ENCODE assay signal across 8 cellular contexts in genomic region chr17:39755550-39756375, GRCh38. TPM values are rescaled to one million over a fixed set of nuclear protein-coding genes. Genes with fewer than 3 reads are reported as not detected.
DNase-seq lines count a peak whose midpoint lies in the region; ATAC-seq and TF ChIP-seq lines count a peak whose summit lies in the region.

No MANE protein-coding gene starts in this region.

- 77% methylated on average over 17 of the region's 18 CpGs for WGBS in hepatocyte (ENCODE audit: low lambda C conversion rate, missing lambda C conversion rate)

- H3K9me3 Mint-ChIP-seq in CD4-positive, CD25-positive, alpha-beta regulatory T cell = no peaks in the 10 kb centered on the region
- H3K9me3 Mint-ChIP-seq in stimulated activated naive CD8-positive, alpha-beta T cell treated with anti-CD3 and anti-CD28 coated beads, Interleukin-15, Interleukin-2, amounts not matched to agents 100 ng/mL and 50 ng/mL, for 24 hours = no peaks in the 10 kb centered on the region

- H3K27ac ChIP-seq in CD4-positive, CD25-positive, alpha-beta regulatory T cell (ENCODE audit: insufficient read depth, low read length, poor library complexity, severe bottlenecking) = peak overlapping the region; percentile 97
- H3K27ac ChIP-seq in hepatocyte = peak overlapping the region; percentile 96

- peak overlapping the region; percentile 42 for H3K4me3 ChIP-seq in CD4-positive, CD25-positive, alpha-beta regulatory T cell (ENCODE audit: low read depth, low read length)
- H3K4me3 ChIP-seq in hepatocyte = no peak overlapping the region

- H3K79me2 ChIP-seq in hepatocyte = no peaks in the 10 kb centered on the region

- no peak for ATAC-seq in CD4-positive, CD25-positive, alpha-beta regulatory T cell (ENCODE audit: low read depth in 2 of 2)
- ATAC-seq in HG02588 (IDR thresholded peaks at IDR 0.05; ENCODE audit: unreplicated experiment) (peak; percentile 16), GM18861 (IDR thresholded peaks at IDR 0.05; ENCODE audit: unreplicated experiment) (no peak)

- peaks cover 5 to 65% (median 44%) of the 10 kb centered on the region in 4 donors for H3K4me1 Mint-ChIP-seq in CD4-positive, CD25-positive, alpha-beta regulatory T cell
- H3K4me1 Mint-ChIP-seq in stimulated activated naive CD8-positive, alpha-beta T cell treated with anti-CD3 and anti-CD28 coated beads, Interleukin-15, Interleukin-2, amounts not matched to agents 100 ng/mL and 50 ng/mL, for 24 hours (ENCODE audit: low read depth) = peaks cover 87% of the 10 kb centered on the region

- H3K4me3 Mint-ChIP-seq in CD4-positive, CD25-positive, alpha-beta regulatory T cell = peak overlapping the region; percentile 24 to 91 (median 80)
- peak overlapping the region; percentile 73 for H3K4me3 Mint-ChIP-seq in stimulated activated naive CD8-positive, alpha-beta T cell treated with anti-CD3 and anti-CD28 coated beads, Interleukin-15, Interleukin-2, amounts not matched to agents 100 ng/mL and 50 ng/mL, for 24 hours

- H3K4me2 ChIP-seq in hepatocyte = peak overlapping the region; percentile 90

- peaks cover under 1% of the 10 kb centered on the region for H3K36me3 ChIP-seq in CD4-positive, CD25-positive, alpha-beta regulatory T cell (ENCODE audit: control insufficient read depth, insufficient read depth, low read length)
- no peaks in the 10 kb centered on the region for H3K36me3 ChIP-seq in hepatocyte (replicated peaks; ENCODE audit: insufficient read depth, low read depth)

- H3K4me1 ChIP-seq in CD4-positive, CD25-positive, alpha-beta regulatory T cell (ENCODE audit: control insufficient read depth, insufficient read depth, low read length, poor library complexity, severe bottlenecking) = peaks cover 51% of the 10 kb centered on the region
- H3K4me1 ChIP-seq in hepatocyte (ENCODE audit: insufficient read depth) = peaks cover 6% of the 10 kb centered on the region

- H4K20me1 ChIP-seq in hepatocyte (ENCODE audit: insufficient read depth, poor library complexity, severe bottlenecking) = no peaks in the 10 kb centered on the region

- peak overlapping the region; percentile 93 for H2AFZ ChIP-seq in hepatocyte

- no peaks in the 10 kb centered on the region for H3K9me3 ChIP-seq in CD4-positive, CD25-positive, alpha-beta regulatory T cell (ENCODE audit: control insufficient read depth in 2 of 2, low read length in 2 of 2)
- no peaks in the 10 kb centered on the region for H3K9me3 ChIP-seq in hepatocyte (ENCODE audit: low read depth)

- DNase-seq in CD4-positive, CD25-positive, alpha-beta regulatory T cell = peak; percentile 26 to 54 (median 47)
- DNase-seq in activated CD8-positive, alpha-beta memory T cell treated with anti-CD3 and anti-CD28 coated beads, Interleukin-2, amount 50 U/mL, for 1 hour (ENCODE audit: extremely low read depth) = peak; percentile 43
- DNase-seq in hepatocyte (ENCODE audit: low spot score) = no peak
- no peak for DNase-seq in amygdala (lab: John Stamatoyannopoulos, UW)
- DNase-seq in NCI-H1694 (lab: John Stamatoyannopoulos, UW) = no peak

- H3K27ac Mint-ChIP-seq in CD4-positive, CD25-positive, alpha-beta regulatory T cell = peak overlapping the region; percentile 93 to 98 (median 96)
- H3K27ac Mint-ChIP-seq in stimulated activated naive CD8-positive, alpha-beta T cell treated with anti-CD3 and anti-CD28 coated beads, Interleukin-15, Interleukin-2, amounts not matched to agents 100 ng/mL and 50 ng/mL, for 24 hours = peak overlapping the region; percentile 99

- H3K27me3 ChIP-seq in CD4-positive, CD25-positive, alpha-beta regulatory T cell (ENCODE audit: control insufficient read depth, insufficient read depth, low read length) = no peaks in the 10 kb centered on the region
- no peaks in the 10 kb centered on the region for H3K27me3 ChIP-seq in hepatocyte

- no peaks in the 10 kb centered on the region for H3K9me2 ChIP-seq in hepatocyte (replicated peaks; ENCODE audit: insufficient read depth)

- H3K36me3 Mint-ChIP-seq in CD4-positive, CD25-positive, alpha-beta regulatory T cell = peaks cover 3% of the 10 kb centered on the region
- peaks cover 21% of the 10 kb centered on the region for H3K36me3 Mint-ChIP-seq in stimulated activated naive CD8-positive, alpha-beta T cell treated with anti-CD3 and anti-CD28 coated beads, Interleukin-15, Interleukin-2, amounts not matched to agents 100 ng/mL and 50 ng/mL, for 24 hours (ENCODE audit: low read depth)

- no peaks in the 10 kb centered on the region for H3K27me3 Mint-ChIP-seq in CD4-positive, CD25-positive, alpha-beta regulatory T cell
- H3K27me3 Mint-ChIP-seq in stimulated activated naive CD8-positive, alpha-beta T cell treated with anti-CD3 and anti-CD28 coated beads, Interleukin-15, Interleukin-2, amounts not matched to agents 100 ng/mL and 50 ng/mL, for 24 hours = no peaks in the 10 kb centered on the region

- TF ChIP-seq CTCF in hepatocyte (IDR thresholded peaks at IDR 0.05; ENCODE audit: poor library complexity) = no peak

RNA-seq across cellular contexts. Expression of gene GRB7, which starts 18.0 kb away (rescaled TPM):
- total RNA-seq in CD4-positive, CD25-positive, alpha-beta regulatory T cell = not detected
- polyA plus RNA-seq in CD4-positive, CD25-positive, alpha-beta regulatory T cell = not detected
- 19.0 and 22.8 TPM in 2 replicates for total RNA-seq in hepatocyte
- polyA plus RNA-seq in hepatocyte = 29.4 and 29.7 TPM in 2 replicates

RNA-seq across cellular contexts. Expression of gene MIEN1, which starts 25.4 kb away (rescaled TPM):
- total RNA-seq in CD4-positive, CD25-positive, alpha-beta regulatory T cell = 44.1 TPM
- polyA plus RNA-seq in CD4-positive, CD25-positive, alpha-beta regulatory T cell = 100 to 1,000 TPM in 3 of 4 donors, 10 to 100 TPM in 1; 93.5 to 158 (median 127) TPM
- 37.2 and 72.6 TPM in 2 replicates for total RNA-seq in hepatocyte
- polyA plus RNA-seq in hepatocyte = 129 and 133 TPM in 2 replicates

RNA-seq across cellular contexts. Expression of gene ERBB2, which starts 55.9 kb away (rescaled TPM):
- total RNA-seq in CD4-positive, CD25-positive, alpha-beta regulatory T cell = 5.5 TPM
- polyA plus RNA-seq in CD4-positive, CD25-positive, alpha-beta regulatory T cell = under 1 TPM; 0.36 to 0.80 (median 0.57) TPM
- 77.7 and 93.1 TPM in 2 replicates for total RNA-seq in hepatocyte
- 72.9 and 76.4 TPM in 2 replicates for polyA plus RNA-seq in hepatocyte

Comparison
In these comparisons a context has a peak if more than half of its experiments do, and no peak if none do; other contexts are left out.
1. DNase-seq: peak in CD4-positive, CD25-positive, alpha-beta regulatory T cell (3 of 3) and activated CD8-positive, alpha-beta memory T cell treated with anti-CD3 and anti-CD28 coated beads, Interleukin-2, amount 50 U/mL, for 1 hour (single experiment); none in hepatocyte (single experiment), amygdala (0 of 56) and NCI-H1694 (single experiment).
2. RNA of gene GRB7, which starts 18.0 kb away (total RNA-seq): 19.0 to 22.8 TPM in hepatocyte; not detected in CD4-positive, CD25-positive, alpha-beta regulatory T cell (single experiment); every median in the first group is over 10 times any median in the second.
3. RNA of gene ERBB2, which starts 55.9 kb away (total RNA-seq): 77.7 to 93.1 TPM in hepatocyte; 5.5 TPM in CD4-positive, CD25-positive, alpha-beta regulatory T cell (single experiment); every median in the first group is over 10 times any median in the second.